In the genomic region with DNA sequence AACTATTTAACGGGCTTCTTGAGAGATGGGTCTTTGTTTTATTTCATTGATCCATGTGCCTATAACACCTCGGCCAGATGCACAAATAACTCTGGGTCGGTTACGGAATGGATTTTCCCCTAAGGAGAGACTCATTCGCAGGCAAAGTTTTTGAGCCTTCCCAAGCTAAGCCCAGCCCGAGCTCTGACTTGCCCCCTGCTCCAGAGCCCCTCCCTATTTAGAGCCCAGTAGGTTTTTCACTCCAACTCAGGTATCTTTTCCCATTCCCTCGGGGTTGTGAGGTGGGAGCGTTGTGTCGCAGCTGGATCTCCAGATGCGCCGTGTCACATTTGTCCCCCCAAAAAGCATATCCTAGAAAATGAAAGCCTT, we compare ENCODE assay signal across 11 cellular contexts. TPM values are rescaled to one million over a fixed set of nuclear protein-coding genes. Genes with fewer than 3 reads are reported as not detected.
DNase-seq lines count a peak whose midpoint lies in the region; FAIRE-seq and TF ChIP-seq lines count a peak whose summit lies in the region.
"Had no signal": no experiment of that assay in that cellular context is flagged by ENCODE, and none has a peak within 500 bp of the region (broad histone marks: within the 10 kb centered on the region; RNA-seq: fewer than 3 reads in every experiment).

No MANE protein-coding gene starts in this region.

- FAIRE-seq in keratinocyte (lab: Jason Lieb, UNC) (no peak), small intestine (lab: Jason Lieb, UNC) (no peak)
- FAIRE-seq: islet of Langerhans had no signal

- peaks cover 10% of the 10 kb centered on the region for H3K4me1 ChIP-seq in keratinocyte (ENCODE audit: control insufficient read depth, extremely low read depth, insufficient read depth, low read length)
- H3K4me1 ChIP-seq in small intestine (ENCODE audit: control insufficient read depth in 2 of 2, insufficient read depth in 1 of 2, low read depth in 1 of 2, low read length in 1 of 2): no peaks in the 10 kb centered on the region

- peak overlapping the region; percentile 94 for H3K4me2 ChIP-seq in keratinocyte (ENCODE audit: control insufficient read depth, extremely low read depth, insufficient read depth, low read depth, low read length)

- no peak for TF ChIP-seq CTCF in GM12865 (IDR thresholded peaks at IDR 0.05; ENCODE audit: insufficient read depth, low read depth, low read length, missing control alignments)
- TF ChIP-seq CTCF in brain (conservative IDR thresholded peaks at IDR 0.05): no peak
- no peak for TF ChIP-seq CTCF in keratinocyte (optimal IDR thresholded peaks at IDR 0.05 in 1 of 3, IDR thresholded peaks at IDR 0.05 in 1 of 3, conservative IDR thresholded peaks at IDR 0.05 in 1 of 3; ENCODE audit: extremely low read depth in 1 of 3, insufficient read depth in 2 of 3, low read length in 3 of 3)

- 12 to 19% (median 12%) methylated on average over 11 of the region's 11 CpGs for WGBS in small intestine, 3 donors

- no peaks in the 10 kb centered on the region for H3K79me2 ChIP-seq in keratinocyte (ENCODE audit: control insufficient read depth, insufficient read depth, low read length)

- H3K27me3 ChIP-seq in keratinocyte (ENCODE audit: control insufficient read depth, extremely low read depth, insufficient read depth, low read length) (peaks cover 37% of the 10 kb centered on the region), small intestine (ENCODE audit: control insufficient read depth in 2 of 2, insufficient read depth in 2 of 2, low read length in 2 of 2) (peaks cover 0 to 24% of the 10 kb centered on the region in 2 donors)

- H3K27ac ChIP-seq in keratinocyte (ENCODE audit: control insufficient read depth, insufficient read depth, low read length): no peak overlapping the region
- peak overlapping the region in 1 of 21 experiments; percentile 38 for H3K27ac ChIP-seq in skin epidermis
- H3K27ac ChIP-seq in small intestine (ENCODE audit: low read depth in 1 of 2, low read length in 1 of 2): peak overlapping the region in 1 of 2 donors; percentile 70
- H3K27ac ChIP-seq: HL-60 had no signal

- H3K4me3 ChIP-seq in GM12865 (ENCODE audit: low read depth, low read length): peak overlapping the region; percentile 38
- peak overlapping the region; percentile 37 to 82 (median 72) for H3K4me3 ChIP-seq in keratinocyte (ENCODE audit: control insufficient read depth in 2 of 3, extremely low read depth in 1 of 3, insufficient read depth in 2 of 3, low read depth in 1 of 3, low read length in 3 of 3)
- H3K4me3 ChIP-seq in skin epidermis: peak overlapping the region; percentile 3 to 37 (median 15)
- peak overlapping the region in 1 of 2 donors; percentile 33 for H3K4me3 ChIP-seq in small intestine (ENCODE audit: low read depth in 1 of 2, low read length in 2 of 2)

- peak overlapping the region; percentile 37 for H3K9ac ChIP-seq in keratinocyte (ENCODE audit: control insufficient read depth, extremely low read depth, insufficient read depth, low read length)

- H4K20me1 ChIP-seq in keratinocyte (ENCODE audit: control insufficient read depth, extremely low read depth, insufficient read depth, low read length): no peaks in the 10 kb centered on the region

- dilution Hi-C loops in keratinocyte (cut with MboI; ENCODE audit: extremely low pct_ligation_motif_present, low sequenced_read_pairs): no loop called here

- H3K4me1 Mint-ChIP-seq in brain: peaks cover 19% of the 10 kb centered on the region

- intact Hi-C loops in posterior cingulate gyrus (cut with DNase I): loop anchor here (10.0 kb wide), 1 partner anchor 120 kb away; no protein-coding TSS in a partner anchor

- H3K27me3 Mint-ChIP-seq in brain: peaks cover 66% of the 10 kb centered on the region

- H3K9me3 Mint-ChIP-seq in brain: peaks cover 0 to 3% (median 0%) of the 10 kb centered on the region in 5 experiments

- peak overlapping the region in 1 of 5 experiments; percentile 8 for H3K27ac Mint-ChIP-seq in brain

- peak overlapping the region; percentile 86 for H2AFZ ChIP-seq in keratinocyte (ENCODE audit: control insufficient read depth, low read length)

- no peaks in the 10 kb centered on the region for H3K9me1 ChIP-seq in keratinocyte (ENCODE audit: control insufficient read depth, extremely low read depth, insufficient read depth, low read length)

- peak overlapping the region; percentile 79 to 88 (median 85) for H3K4me3 Mint-ChIP-seq in brain

- H3K36me3 ChIP-seq in keratinocyte (ENCODE audit: control insufficient read depth in 2 of 2, extremely low read depth in 1 of 2, insufficient read depth in 2 of 2, low read length in 2 of 2) (no peaks in the 10 kb centered on the region), small intestine (ENCODE audit: control insufficient read depth in 2 of 2, insufficient read depth in 2 of 2, low read length in 2 of 2) (no peaks in the 10 kb centered on the region)

- H3K9me3 ChIP-seq in keratinocyte (ENCODE audit: control insufficient read depth, low read depth, low read length) (no peaks in the 10 kb centered on the region), small intestine (ENCODE audit: control insufficient read depth, low read depth) (no peaks in the 10 kb centered on the region)

- DNase-seq in GM12865 (ENCODE audit: low read depth) (no peak), keratinocyte (ENCODE audit: low read depth, low spot score) (no peak), posterior cingulate gyrus (no peak), small intestine (no peak), T-helper 9 cell (no peak)
- DNase-seq in stimulated activated CD4-positive, alpha-beta T cell treated with anti-CD3 and anti-CD28 coated beads, Interleukin-4, amount 100 ng/mL, for 1 hour: no peak
- DNase-seq: NCI-H226 had no signal

- H3K36me3 Mint-ChIP-seq in brain: no peaks in the 10 kb centered on the region

RNA-seq across cellular contexts. Expression of gene MYOCD, which starts 0.8 kb away (rescaled TPM):
- polyA plus RNA-seq in brain (ENCODE audit: insufficient read depth, low read depth, low replicate concordance) (0.10 TPM), keratinocyte (not detected in 3 replicates), small intestine (1 to 10 TPM in 2 of 3 donors, under 1 TPM in 1; under 0.01 to 3.1 (median 1.1) TPM)
- not detected for polyA plus RNA-seq in keratinocyte (2011; ENCODE audit: low read depth)
- polyA plus RNA-seq in keratinocyte (2011; cell fraction: cytosol; rRNA removed): not detected in 2 replicates
- polyA plus RNA-seq in keratinocyte (2011; cell fraction: nucleus; rRNA removed): not detected in 2 replicates
- polyA plus RNA-seq in keratinocyte (2012; ENCODE audit: low replicate concordance): not detected in 2 replicates
- not detected in 3 replicates for polyA minus RNA-seq in keratinocyte
- not detected for polyA minus RNA-seq in keratinocyte (2011; cell fraction: cytosol; rRNA and poly(A)+ RNA removed)
- not detected in 2 replicates for polyA minus RNA-seq in keratinocyte (2011; cell fraction: nucleus; rRNA and poly(A)+ RNA removed)
